Comparison of ENCODE assay signal across 8 cellular contexts in genomic region chr7:103073989-103074518, GRCh38. TPM values are rescaled to one million over a fixed set of nuclear protein-coding genes. Genes with fewer than 3 reads are reported as not detected.
DNase-seq lines count a peak whose midpoint lies in the region; ATAC-seq lines count a peak whose summit lies in the region.

No MANE protein-coding gene starts in this region.

- peak overlapping the region; percentile 89 to 97 (median 92) for H3K4me3 Mint-ChIP-seq in naive B cell

- H3K9me3 Mint-ChIP-seq in naive B cell, result no peaks in the 10 kb centered on the region

- DNase-seq in ELR (ENCODE audit: low read depth) (peak; percentile 36), NCI-H2227 (lab: John Stamatoyannopoulos, UW; ENCODE audit: unreplicated experiment) (peak; percentile 46), naive B cell (no peak), anterior cingulate cortex (lab: John Stamatoyannopoulos, UW) (no peak), GOT3 (lab: John Stamatoyannopoulos, UW) (no peak), mesenteric fat pad (ENCODE audit: low spot score) (no peak)

- H3K36me3 Mint-ChIP-seq in naive B cell, result no peaks in the 10 kb centered on the region

- no peaks in the 10 kb centered on the region for H3K27me3 Mint-ChIP-seq in naive B cell

- ATAC-seq in naive B cell (ENCODE audit: low read depth in 2 of 2), result no peak
- ATAC-seq in HG03354 (IDR thresholded peaks at IDR 0.05; ENCODE audit: poor library complexity, severe bottlenecking, unreplicated experiment), result no peak

- peak overlapping the region; percentile 92 to 99 (median 98) for H3K27ac Mint-ChIP-seq in naive B cell

- H3K4me1 Mint-ChIP-seq in naive B cell, result peaks cover 25 to 35% (median 29%) of the 10 kb centered on the region in 3 donors

- peak overlapping the region; percentile 0 for H3K27ac ChIP-seq in cingulate gyrus (ENCODE audit: low read depth, low read length)

RNA-seq across cellular contexts. Expression of gene FBXL13, which starts 0.5 kb away (rescaled TPM):
- 1 to 10 TPM in 1 of 6 donors, under 1 TPM in 4, not detected in 1; 0.45 to 1.8 (median 0.72) TPM for polyA plus RNA-seq in naive B cell (ENCODE audit: low read depth in 6 of 6)
- total RNA-seq in mesenteric fat pad, result 0.55 TPM

RNA-seq across cellular contexts. Expression of gene ARMC10, which starts 0.9 kb away (rescaled TPM):
- polyA plus RNA-seq in naive B cell (ENCODE audit: low read depth in 6 of 6), result 10 to 100 TPM; 29.7 to 53.1 (median 38.6) TPM
- total RNA-seq in mesenteric fat pad, result 34.2 TPM

Comparison
In these comparisons a context has a peak if more than half of its experiments do, and no peak if none do; other contexts are left out.
1. DNase-seq: peak in ELR (single experiment) and NCI-H2227 (single experiment); none in naive B cell (single experiment), anterior cingulate cortex (0 of 58), GOT3 (single experiment) and mesenteric fat pad (single experiment).